10 cellular contexts compared by ENCODE assay signal in the genomic region with DNA sequence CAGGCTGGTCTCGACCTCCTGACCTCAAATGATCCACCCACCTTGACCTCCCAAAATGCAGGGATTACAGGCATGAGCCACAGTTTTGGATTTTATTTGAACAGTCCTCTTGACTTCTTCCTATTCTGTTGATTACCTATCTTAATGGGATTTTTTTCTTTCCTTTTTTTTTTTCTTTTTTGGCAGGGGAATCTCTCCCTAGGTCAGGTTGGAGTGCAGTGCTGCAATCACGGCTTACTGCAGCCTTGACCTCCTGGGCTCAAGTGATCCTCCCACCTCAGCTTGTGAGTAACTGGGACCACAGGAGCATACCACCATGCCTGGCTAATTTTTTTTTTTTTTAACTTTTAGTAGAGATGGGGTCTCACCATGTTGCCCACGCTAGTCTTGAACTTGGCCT. TPM values are rescaled to one million over a fixed set of nuclear protein-coding genes. Genes with fewer than 3 reads are reported as not detected.
DNase-seq lines count a peak whose midpoint lies in the region; FAIRE-seq and TF ChIP-seq lines count a peak whose summit lies in the region.
"Had no signal": no experiment of that assay in that cellular context is flagged by ENCODE, and none has a peak within 500 bp of the region (broad histone marks: within the 10 kb centered on the region; RNA-seq: fewer than 3 reads in every experiment).

No MANE protein-coding gene starts in this region.

- FAIRE-seq in GM12891 (lab: Jason Lieb, UNC), result no peak

- H3K27me3 Mint-ChIP-seq in HFFc6 (ENCODE audit: insufficient read depth) (peaks cover 8% of the 10 kb centered on the region), neural crest cell (ENCODE audit: low read depth) (no peaks in the 10 kb centered on the region)
- H3K27me3 Mint-ChIP-seq in activated naive CD8-positive, alpha-beta T cell treated with anti-CD3 and anti-CD28 coated beads for 36 hours, result peaks cover 12% of the 10 kb centered on the region

- H3K4me2 ChIP-seq in BLaER1 treated with 17β-estradiol and CSF1 and Interleukin-3, amounts not matched to agents 10 nM and 100 nM, result peak overlapping the region; percentile 84 to 98 (median 93)

- TF ChIP-seq CTCF in HFFc6 (IDR thresholded peaks at IDR 0.05), result no peak
- TF ChIP-seq CTCF in neural crest cell (conservative IDR thresholded peaks at IDR 0.05), result no peak

- H3K9me3 Mint-ChIP-seq in HFFc6 (no peaks in the 10 kb centered on the region), neural crest cell (peaks cover 2% of the 10 kb centered on the region)
- H3K9me3 Mint-ChIP-seq in activated naive CD8-positive, alpha-beta T cell treated with anti-CD3 and anti-CD28 coated beads for 36 hours, result no peaks in the 10 kb centered on the region

- H3K4me1 Mint-ChIP-seq in HFFc6 (ENCODE audit: low read depth), result peaks cover 51% of the 10 kb centered on the region
- peaks cover 68% of the 10 kb centered on the region for H3K4me1 Mint-ChIP-seq in activated naive CD8-positive, alpha-beta T cell treated with anti-CD3 and anti-CD28 coated beads for 36 hours
- H3K4me1 Mint-ChIP-seq in neural crest cell, result peaks cover 40% of the 10 kb centered on the region

- DNase-seq in HFFc6, result no peak
- DNase-seq in activated naive CD8-positive, alpha-beta T cell treated with anti-CD3 and anti-CD28 coated beads for 36 hours, result no peak
- DNase-seq in neural crest cell (ENCODE audit: low read depth, low spot score), result no peak
- no peak for DNase-seq in DMS153 treated with DMSO at 0.1 percent for 48 hours (lab: John Stamatoyannopoulos, UW; ENCODE audit: unreplicated experiment)
- no peak for DNase-seq in GM12891 (ENCODE audit: insufficient read length, low spot score)
- DNase-seq in NCI-H1092 treated with DMSO at 0.1 percent for 48 hours (lab: John Stamatoyannopoulos, UW), result no peak
- DNase-seq in NCI-H187 treated with DMSO at 0.1 percent for 48 hours (lab: John Stamatoyannopoulos, UW), result no peak
- DNase-seq: amygdala, NCI-H510A had no signal

- H3K36me3 ChIP-seq in BLaER1 treated with 17β-estradiol and CSF1 and Interleukin-3, amounts not matched to agents 10 nM and 100 nM, result peaks cover 31 to 61% (median 52%) of the 10 kb centered on the region in 11 experiments

- H3K4me1 ChIP-seq in BLaER1 treated with 17β-estradiol and CSF1 and Interleukin-3, amounts not matched to agents 10 nM and 100 nM, result peaks cover 48 to 76% (median 63%) of the 10 kb centered on the region in 10 experiments

- peak overlapping the region in 3 of 11 experiments; percentile 3 to 30 (median 22); a peak in 3 of 22 replicates for H3K27ac ChIP-seq in BLaER1 treated with 17β-estradiol and CSF1 and Interleukin-3, amounts not matched to agents 10 nM and 100 nM

- H3K36me3 Mint-ChIP-seq in HFFc6 (ENCODE audit: low read depth) (peaks cover 16% of the 10 kb centered on the region), neural crest cell (ENCODE audit: low read depth) (no peaks in the 10 kb centered on the region)
- H3K36me3 Mint-ChIP-seq in activated naive CD8-positive, alpha-beta T cell treated with anti-CD3 and anti-CD28 coated beads for 36 hours, result peaks cover 71% of the 10 kb centered on the region

- no peak for TF ChIP-seq POLR2A in GM12891 (IDR thresholded peaks at IDR 0.05; ENCODE audit: low read depth, low read length)

- no peaks in the 10 kb centered on the region for H3K9me3 ChIP-seq in BLaER1 treated with 17β-estradiol and CSF1 and Interleukin-3, amounts not matched to agents 10 nM and 100 nM (replicated peaks in 1 of 11)

- H3K27me3 ChIP-seq in BLaER1 treated with 17β-estradiol and CSF1 and Interleukin-3, amounts not matched to agents 10 nM and 100 nM, result no peaks in the 10 kb centered on the region

- peaks cover 69 to 72% (median 72%) of the 10 kb centered on the region in 11 experiments for H4K20me1 ChIP-seq in BLaER1 treated with 17β-estradiol and CSF1 and Interleukin-3, amounts not matched to agents 10 nM and 100 nM

- H3K4me3 ChIP-seq in BLaER1 treated with 17β-estradiol and CSF1 and Interleukin-3, amounts not matched to agents 10 nM and 100 nM, result peak overlapping the region; percentile 29 to 92 (median 80); a peak in 16 of 20 replicates

- H3K27ac Mint-ChIP-seq in HFFc6 (peak overlapping the region; percentile 80), neural crest cell (ENCODE audit: unreplicated experiment) (no peak overlapping the region)
- peak overlapping the region; percentile 78 for H3K27ac Mint-ChIP-seq in activated naive CD8-positive, alpha-beta T cell treated with anti-CD3 and anti-CD28 coated beads for 36 hours

- H3K4me3 Mint-ChIP-seq in HFFc6 (peak overlapping the region; percentile 95), neural crest cell (peak overlapping the region; percentile 95)
- peak overlapping the region; percentile 99 for H3K4me3 Mint-ChIP-seq in activated naive CD8-positive, alpha-beta T cell treated with anti-CD3 and anti-CD28 coated beads for 36 hours

- H3K9ac ChIP-seq in BLaER1 treated with 17β-estradiol and CSF1 and Interleukin-3, amounts not matched to agents 10 nM and 100 nM, result peak overlapping the region in 9 of 11 experiments; percentile 8 to 99 (median 96); a peak in 11 of 22 replicates

TF ChIP-seq in GM12891, 5 proteins besides CTCF, POLR2A, EP300 and RAD21:
- TF ChIP-seq TAF1 (IDR thresholded peaks at IDR 0.05; ENCODE audit: low read depth, low read length) (no peak), PAX5 (IDR thresholded peaks at IDR 0.05; ENCODE audit: insufficient read depth, low read length, severe bottlenecking) (no peak), POLR2AphosphoS5 (IDR thresholded peaks at IDR 0.05; ENCODE audit: low read depth, low read length) (no peak), SPI1 (IDR thresholded peaks at IDR 0.05; ENCODE audit: low read depth, low read length) (no peak), POU2F2 (IDR thresholded peaks at IDR 0.05; ENCODE audit: low read depth, low read length) (no peak)

RNA-seq across cellular contexts. Expression of a gene that starts 2.8 kb away (rescaled TPM):
- total RNA-seq in HFFc6 (2021; fragmentation: NEBNext Ultra II Directional; extraction: Animal tissue kit (Norgen Biotek cat#: 25700)), result 10 to 100 TPM; 75.3 to 99.6 (median 85.1) TPM
- total RNA-seq in activated naive CD8-positive, alpha-beta T cell treated with anti-CD3 and anti-CD28 coated beads for 36 hours, result 100 to 1,000 TPM; 375 to 398 TPM
- 95.7 and 101 TPM in 2 replicates for total RNA-seq in neural crest cell
- 118 TPM for polyA plus RNA-seq in GM12891 (2012; ENCODE audit: low read depth, missing spikeins)

RNA-seq across cellular contexts. Expression of a gene that starts 22.5 kb away (rescaled TPM):
- total RNA-seq in HFFc6 (2021; fragmentation: NEBNext Ultra II Directional; extraction: Animal tissue kit (Norgen Biotek cat#: 25700)), result 100 to 1,000 TPM in 5 of 6 experiments, 10 to 100 TPM in 1; 95.4 to 121 (median 112) TPM
- total RNA-seq in activated naive CD8-positive, alpha-beta T cell treated with anti-CD3 and anti-CD28 coated beads for 36 hours, result 100 to 1,000 TPM; 156 to 161 TPM
- 93.5 and 94.6 TPM in 2 replicates for total RNA-seq in neural crest cell
- polyA plus RNA-seq in GM12891 (2012; ENCODE audit: low read depth, missing spikeins), result 60.5 TPM

RNA-seq across cellular contexts. Expression of a gene that starts 53.5 kb away (rescaled TPM):
- 10 to 100 TPM; 71.6 to 92.5 (median 80.8) TPM for total RNA-seq in HFFc6 (2021; fragmentation: NEBNext Ultra II Directional; extraction: Animal tissue kit (Norgen Biotek cat#: 25700))
- total RNA-seq in activated naive CD8-positive, alpha-beta T cell treated with anti-CD3 and anti-CD28 coated beads for 36 hours, result 100 to 1,000 TPM; 148 to 154 TPM
- total RNA-seq in neural crest cell, result 29.3 and 36.9 TPM in 2 replicates
- 93.4 TPM for polyA plus RNA-seq in GM12891 (2012; ENCODE audit: low read depth, missing spikeins)
